Comparison of ENCODE assay signal across 7 cellular contexts in the genomic region with DNA sequence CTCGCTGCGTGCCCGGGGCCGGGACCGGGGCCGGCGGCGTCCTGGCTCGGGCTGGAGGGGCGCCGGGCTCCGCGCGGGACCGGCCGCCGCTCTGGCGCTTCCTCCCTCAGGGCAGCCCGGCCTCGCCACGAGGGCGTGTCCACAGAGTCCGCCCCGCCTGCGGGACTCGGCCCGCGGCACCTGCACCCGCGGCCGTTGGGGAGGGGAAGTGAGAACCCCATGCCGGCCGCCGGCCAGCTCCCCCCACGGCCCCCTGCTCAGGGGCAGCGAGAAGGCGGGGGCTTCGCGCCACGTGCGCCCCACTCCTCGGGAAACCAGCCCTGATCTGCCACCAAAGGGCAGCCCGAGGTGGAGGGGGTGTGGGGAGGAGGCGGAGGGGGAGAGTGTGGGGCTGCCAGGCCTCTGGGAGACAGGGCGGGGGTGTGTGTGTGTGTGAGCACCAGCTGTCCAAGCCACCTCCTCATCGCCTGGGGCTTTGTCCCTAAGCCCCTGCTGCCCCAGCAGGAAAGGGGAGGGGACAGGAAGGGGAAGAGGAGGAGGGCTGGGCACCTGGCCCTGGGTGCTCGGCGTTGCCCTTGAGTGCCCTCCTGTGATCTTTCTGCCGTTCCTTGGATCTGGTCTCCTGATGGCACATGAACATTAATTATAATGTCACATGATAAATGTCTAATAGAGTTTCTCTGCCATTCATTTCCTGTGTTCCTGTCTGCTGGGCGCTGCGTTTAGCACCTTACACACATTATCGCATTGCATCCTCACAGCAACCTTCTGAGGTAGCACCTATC. TPM values are rescaled to one million over a fixed set of nuclear protein-coding genes. Genes with fewer than 3 reads are reported as not detected.
A peak's percentile ranks its signal among the peaks of the same experiment; 100 is the strongest.
DNase-seq lines count a peak whose midpoint lies in the region; ATAC-seq and TF ChIP-seq lines count a peak whose summit lies in the region.

Gene PIK3AP1, minus strand, starts transcription at position 93 of the 785 bp plus-strand sequence. CDS start 120 bp downstream, outside the sequence.

- no peak within 1 kb of the TSS for H3K27ac ChIP-seq in ectodermal cell (ENCODE audit: insufficient read depth, low read depth, low read length, poor library complexity, severe bottlenecking)

- H3K4me1 ChIP-seq in ectodermal cell (ENCODE audit: control insufficient read depth, insufficient read depth, low read length) = no peaks in the 10 kb centered on the region

- DNase-seq in NCI-H1694 treated with DMSO at 0.1 percent for 48 hours (lab: John Stamatoyannopoulos, UW) = peak; percentile 26
- DNase-seq in activated CD4-positive, CD25-positive, alpha-beta regulatory T cell treated with anti-CD3 and anti-CD28 coated beads, Interleukin-2, amount 50 U/mL, for 72 hours = peak; percentile 64
- DNase-seq in mucosa of gallbladder (ENCODE audit: low spot score) = peak; percentile 47
- DNase-seq in stimulated activated CD8-positive, alpha-beta memory T cell treated with anti-CD3 and anti-CD28 coated beads, Interleukin-7, amount 100 ng/mL, for 4 hours (ENCODE audit: low read depth in 2 of 2) = peak; percentile 21 to 49

- no peaks in the 10 kb centered on the region for H3K36me3 ChIP-seq in ectodermal cell (ENCODE audit: control insufficient read depth, insufficient read depth, low read length)

- WGBS in ectodermal cell, 2 experiments = 5% methylated on average over 52 of the region's 52 CpGs

- ATAC-seq in HG02852 (IDR thresholded peaks at IDR 0.05; ENCODE audit: unreplicated experiment) = peak; percentile 59

- no peaks in the 10 kb centered on the region for H3K9me3 ChIP-seq in ectodermal cell (ENCODE audit: control insufficient read depth, low read length)

- H3K27me3 ChIP-seq in ectodermal cell (ENCODE audit: control insufficient read depth, insufficient read depth, low read length, poor library complexity, severe bottlenecking) = peaks cover 32% of the 10 kb centered on the region

- peak within 1 kb of the TSS; percentile 57 for H3K4me3 ChIP-seq in ectodermal cell (ENCODE audit: insufficient read depth, low read depth, low read length)

- peak; percentile 82 for TF ChIP-seq POLR2A in GM15510 (IDR thresholded peaks at IDR 0.05; ENCODE audit: borderline replicate concordance, extremely low read depth, insufficient read length)

RNA-seq across cellular contexts. Expression of gene PIK3AP1, which starts in this region (rescaled TPM):
- polyA plus RNA-seq in ectodermal cell (2013, experiment 1 of 4) = 0.63 TPM
- 0.59 TPM for polyA plus RNA-seq in ectodermal cell (2013, experiment 2 of 4)
- 0.53 TPM for polyA plus RNA-seq in ectodermal cell (2013, experiment 3 of 4)
- 0.45 TPM for polyA plus RNA-seq in ectodermal cell (2013, experiment 4 of 4)
- total RNA-seq in mucosa of gallbladder = 68.2 TPM
